Comparison of ENCODE assay signal across 16 cellular contexts in genomic region chr12:54140958-54141388, GRCh38. TPM values are rescaled to one million over a fixed set of nuclear protein-coding genes. Genes with fewer than 3 reads are reported as not detected.
DNase-seq lines count a peak whose midpoint lies in the region; ATAC-seq, FAIRE-seq and TF ChIP-seq lines count a peak whose summit lies in the region.
"Had no signal": no experiment of that assay in that cellular context is flagged by ENCODE, and none has a peak within 500 bp of the region (broad histone marks: within the 10 kb centered on the region; RNA-seq: fewer than 3 reads in every experiment).

No MANE protein-coding gene starts in this region.

- H3K9me3 Mint-ChIP-seq in progenitor cell of endocrine pancreas (ENCODE audit: low read depth): no peaks in the 10 kb centered on the region
- H3K9me3 Mint-ChIP-seq: activated T-helper 2 cell treated with anti-CD3 and anti-CD28 coated beads, Interferon-gamma antibody, Interleukin-2, Interleukin-4, amounts not matched to agents 10 μg/mL and 5 μg/mL and 100 μg/mL, durations not matched to agents 14 hours and 24 hours and 36 hours had no signal

- H3K9me3 ChIP-seq in H1 (ENCODE audit: insufficient read depth in 2 of 2, low read depth in 1 of 2, low read length in 1 of 2) (no peaks in the 10 kb centered on the region), spleen (no peaks in the 10 kb centered on the region)
- H3K9me3 ChIP-seq: BLaER1 treated with 17β-estradiol and CSF1 and Interleukin-3, amounts not matched to agents 10 nM and 100 nM had no signal

- no peak overlapping the region for H2BK12ac ChIP-seq in H1 (ENCODE audit: low read depth, low read length)

- no peaks in the 10 kb centered on the region for H3K36me3 ChIP-seq in H1 (ENCODE audit: control insufficient read depth in 2 of 4, insufficient read depth in 4 of 4, low read length in 3 of 4)
- no peaks in the 10 kb centered on the region for H3K36me3 ChIP-seq in spleen
- H3K36me3 ChIP-seq: BLaER1 treated with 17β-estradiol and CSF1 and Interleukin-3, amounts not matched to agents 10 nM and 100 nM had no signal

- H3K18ac ChIP-seq in H1 (ENCODE audit: extremely low read depth, low read length): no peak overlapping the region

- no peak overlapping the region for H3K27ac ChIP-seq in H1 (ENCODE audit: low read depth, low read length)
- peak overlapping the region in 5 of 8 donors; percentile 11 to 43 (median 17) for H3K27ac ChIP-seq in spleen
- H3K27ac ChIP-seq: BLaER1 treated with 17β-estradiol and CSF1 and Interleukin-3, amounts not matched to agents 10 nM and 100 nM had no signal

- intact Hi-C loops in spleen (cut with DNase I; ENCODE audit: low total_unique reads): no loop called here

- TF ChIP-seq CTCF in H1 (IDR thresholded peaks at IDR 0.05; ENCODE audit: control extremely low read depth in 1 of 3, insufficient read depth in 1 of 3, low read depth in 1 of 3, low read length in 3 of 3): no peak
- TF ChIP-seq CTCF in spleen (IDR thresholded peaks at IDR 0.05 in 8 of 11, conservative IDR thresholded peaks at IDR 0.05 in 3 of 11): no peak
- no peak for TF ChIP-seq CTCF in progenitor cell of endocrine pancreas (IDR thresholded peaks at IDR 0.05; ENCODE audit: unreplicated experiment)

- no peak overlapping the region for H4K8ac ChIP-seq in H1 (ENCODE audit: extremely low read depth, insufficient read depth, low read length)

- DNase-seq in GM04504 (ENCODE audit: low read depth) (peak; percentile 57), H1 (ENCODE audit: low read depth in 1 of 2, low spot score in 2 of 2) (no peak), left kidney (ENCODE audit: low read depth, low spot score) (peak; percentile 94), spleen (no peak), Ammon's horn (ENCODE audit: low spot score) (no peak), progenitor cell of endocrine pancreas (ENCODE audit: low spot score, unreplicated experiment) (no peak), NCI-H748 (lab: John Stamatoyannopoulos, UW; ENCODE audit: unreplicated experiment) (no peak)
- DNase-seq: activated CD4-positive, alpha-beta T cell treated with anti-CD3 and anti-CD28 coated beads for 36 hours; foreskin melanocyte; NCI-H69; retina had no signal

- H3K4ac ChIP-seq in H1 (replicated peaks; ENCODE audit: insufficient read length, low read depth, low read length): no peak overlapping the region

- TF ChIP-seq EP300 in H1 (IDR thresholded peaks at IDR 0.05; ENCODE audit: borderline replicate concordance in 1 of 2, low read depth in 2 of 2, low read length in 2 of 2): no peak

- H3K4me1 Mint-ChIP-seq in progenitor cell of endocrine pancreas (ENCODE audit: low read depth): peaks cover 43% of the 10 kb centered on the region
- H3K4me1 Mint-ChIP-seq: activated CD4-positive, alpha-beta T cell treated with anti-CD3 and anti-CD28 coated beads for 36 hours had no signal

- peaks cover 9% of the 10 kb centered on the region for H3K36me3 Mint-ChIP-seq in progenitor cell of endocrine pancreas (ENCODE audit: insufficient read depth)

- POLR2A ChIA-PET in H1 (lab: Charles Lee; ENCODE audit: partially characterized antibody): interaction anchor here (1.3 to 1.4 kb wide), 2 partner anchors 10 to 32 kb away, joined by 4 read pairs; no protein-coding TSS in a partner anchor

- peaks cover 6% of the 10 kb centered on the region for H3K27me3 Mint-ChIP-seq in progenitor cell of endocrine pancreas

- H3K4me3 ChIP-seq in H1 (ENCODE audit: extremely low read depth in 1 of 4, insufficient read depth in 2 of 4, low read depth in 3 of 4, low read length in 4 of 4) (no peak overlapping the region), spleen (no peak overlapping the region)
- H3K4me3 ChIP-seq: BLaER1 treated with 17β-estradiol and CSF1 and Interleukin-3, amounts not matched to agents 10 nM and 100 nM; lung had no signal

- H2BK15ac ChIP-seq in H1 (ENCODE audit: low read length): no peak overlapping the region

- no peak overlapping the region for H4K91ac ChIP-seq in H1 (replicated peaks; ENCODE audit: insufficient read length, low read length)

- peak overlapping the region; percentile 25 to 28; a peak in 3 of 4 replicates for H3K4me2 ChIP-seq in H1 (ENCODE audit: insufficient read depth in 1 of 2, low read depth in 2 of 2, low read length in 2 of 2)
- H3K4me2 ChIP-seq: BLaER1 treated with 17β-estradiol and CSF1 and Interleukin-3, amounts not matched to agents 10 nM and 100 nM had no signal

- no peak overlapping the region for H4K5ac ChIP-seq in H1 (ENCODE audit: insufficient read length, low read depth, low read length)

- peaks cover 0 to 55% (median 25%) of the 10 kb centered on the region in 4 experiments; a peak in 6 of 7 replicates for H3K27me3 ChIP-seq in H1 (replicated peaks in 1 of 4; ENCODE audit: control insufficient read depth in 3 of 4, extremely low read depth in 1 of 4, insufficient read depth in 3 of 4, low read length in 3 of 4)
- peaks cover 0 to 42% (median 9%) of the 10 kb centered on the region in 7 donors for H3K27me3 ChIP-seq in spleen (replicated peaks in 1 of 7)

- peaks cover 0 to 2% of the 10 kb centered on the region in 2 experiments for H4K20me1 ChIP-seq in H1 (replicated peaks in 1 of 2; ENCODE audit: control insufficient read depth in 1 of 2, insufficient read depth in 2 of 2, low read length in 2 of 2)

- no peaks in the 10 kb centered on the region for H3K79me2 ChIP-seq in H1 (ENCODE audit: control insufficient read depth in 1 of 2, insufficient read depth in 2 of 2, low read length in 2 of 2)

- no peak for FAIRE-seq in H1 (lab: Jason Lieb, UNC)

- no peaks in the 10 kb centered on the region for H3K79me1 ChIP-seq in H1 (ENCODE audit: low read depth, low read length)

- H3K56ac ChIP-seq in H1 (replicated peaks; ENCODE audit: insufficient read length, low read depth, low read length): no peak overlapping the region

- ATAC-seq in GM19324 (IDR thresholded peaks at IDR 0.05; ENCODE audit: low FRiP score, unreplicated experiment): no peak
- ATAC-seq: activated CD4-positive, alpha-beta T cell treated with anti-CD3 and anti-CD28 coated beads for 36 hours; SK-N-SH treated with all-trans-retinoic acid at 6 μM for 48 hours had no signal

- TF ChIP-seq POLR2A in H1 (IDR thresholded peaks at IDR 0.05; ENCODE audit: control extremely low read depth in 1 of 2, low read depth in 2 of 2, low read length in 2 of 2) (no peak), spleen (IDR thresholded peaks at IDR 0.05) (no peak)

- H3K9ac ChIP-seq in H1 (replicated peaks in 1 of 4; ENCODE audit: extremely low read depth in 1 of 4, low read depth in 3 of 4, low read length in 3 of 4): no peak overlapping the region
- H3K9ac ChIP-seq: BLaER1 treated with 17β-estradiol and CSF1 and Interleukin-3, amounts not matched to agents 10 nM and 100 nM had no signal

- WGBS in H1 (ENCODE audit: extremely low coverage in 1 of 2, insufficient coverage in 1 of 2, insufficient read length in 1 of 2, insufficient replicate concordance in 2 of 2, low coverage in 1 of 2, low lambda C conversion rate in 2 of 2, missing lambda C conversion rate in 1 of 2), 2 experiments: 28% methylated on average over 8 of the region's 9 CpGs; no CpG with 5 or more reads in 1 of the 2 experiments
- 13 to 28% (median 19%) methylated on average over 7 to 9 of the region's 9 CpGs for WGBS in spleen, 5 donors

- H2AK5ac ChIP-seq in H1 (ENCODE audit: low read depth, low read length): no peak overlapping the region

- no peak overlapping the region for H2BK120ac ChIP-seq in H1 (replicated peaks; ENCODE audit: low read depth, low read length)

- H3K4me1 ChIP-seq in H1 (replicated peaks in 1 of 4; ENCODE audit: control insufficient read depth in 3 of 4, insufficient read depth in 4 of 4, low read length in 3 of 4): peaks cover 0 to 9% (median 2%) of the 10 kb centered on the region in 4 experiments; a peak in 3 of 7 replicates
- H3K4me1 ChIP-seq in spleen: peaks cover 0 to 7% (median 0%) of the 10 kb centered on the region in 6 donors
- H3K4me1 ChIP-seq: BLaER1 treated with 17β-estradiol and CSF1 and Interleukin-3, amounts not matched to agents 10 nM and 100 nM had no signal

- H2BK20ac ChIP-seq in H1 (ENCODE audit: low read length): no peak overlapping the region

- no peak overlapping the region for H2BK5ac ChIP-seq in H1 (ENCODE audit: low read depth, low read length)

- H2AFZ ChIP-seq in H1 (ENCODE audit: low read length): peak overlapping the region; percentile 52; the same call in 1 of the 2 replicates

- no peak overlapping the region for H3K14ac ChIP-seq in H1 (ENCODE audit: insufficient read length)

- TF ChIP-seq RAD21 in H1 (IDR thresholded peaks at IDR 0.05 in 1 of 2, conservative IDR thresholded peaks at IDR 0.05 in 1 of 2; ENCODE audit: low read depth in 2 of 2, low read length in 2 of 2): no peak

- H3K23ac ChIP-seq in H1 (ENCODE audit: insufficient read length): no peak overlapping the region

- CTCF ChIA-PET in H1 (lab: Charles Lee; ENCODE audit: partially characterized antibody): interaction anchor here (0.7 to 20.5 kb wide), 12 partner anchors 11 to 195 kb away, joined by 3 to 242 read pairs (median 14); partner anchors contain the start of genes HOXC4, HOXC5 and SMUG1

- no peaks in the 10 kb centered on the region for H3K23me2 ChIP-seq in H1 (ENCODE audit: low read depth, low read length)

- H3K4me3 Mint-ChIP-seq in progenitor cell of endocrine pancreas (ENCODE audit: low read depth): no peak overlapping the region
- H3K4me3 Mint-ChIP-seq: activated CD4-positive, alpha-beta T cell treated with anti-CD3 and anti-CD28 coated beads for 36 hours had no signal

- no peak overlapping the region for H3K27ac Mint-ChIP-seq in progenitor cell of endocrine pancreas
- H3K27ac Mint-ChIP-seq: activated CD4-positive, alpha-beta T cell treated with anti-CD3 and anti-CD28 coated beads for 36 hours; activated T-helper 2 cell treated with anti-CD3 and anti-CD28 coated beads, Interferon-gamma antibody, Interleukin-2, Interleukin-4, amounts not matched to agents 10 μg/mL and 5 μg/mL and 100 μg/mL, durations not matched to agents 14 hours and 24 hours and 36 hours had no signal

TF ChIP-seq in H1, 55 proteins besides CTCF, POLR2A, EP300 and RAD21:
- 0 out of 2 replicates have a peak, but pooled peaks have one; percentile 59 for TF ChIP-seq TEAD4 (IDR thresholded peaks at IDR 0.05; ENCODE audit: low read depth, low read length)
- TF ChIP-seq FOSL1 (IDR thresholded peaks at IDR 0.05; ENCODE audit: insufficient read depth, low read depth, low read length): no peak

RNA-seq across cellular contexts. Expression of gene SMUG1, which starts 47.8 kb away (rescaled TPM):
- 15.8 and 18.6 TPM in 2 replicates for total RNA-seq in H1 (2021; fragmentation: NEBNext Ultra II Directional; extraction: Animal tissue kit (Norgen Biotek cat#: 25700))
- polyA plus RNA-seq in H1 (2011; rRNA removed): 35.0 and 35.7 TPM in 2 replicates
- 31.1 TPM for polyA plus RNA-seq in H1 (2011; cell fraction: cytosol; rRNA removed)
- 35.6 TPM for polyA plus RNA-seq in H1 (2011; cell fraction: nucleus; rRNA removed)
- 21.2 to 26.6 TPM (median 23.8 TPM) in 4 replicates for polyA plus RNA-seq in H1 (2012, experiment 1 of 2)
- polyA plus RNA-seq in H1 (2012, experiment 2 of 2): 26.7 TPM
- 16.0 TPM for polyA plus RNA-seq in H1 (2013, experiment 1 of 2)
- 14.1 TPM for polyA plus RNA-seq in H1 (2013, experiment 2 of 2)
- 19.1 and 19.4 TPM in 2 replicates for polyA minus RNA-seq in H1 (2011; rRNA and poly(A)+ RNA removed)
- 10.4 TPM for polyA minus RNA-seq in H1 (2011; cell fraction: cytosol; rRNA and poly(A)+ RNA removed)
- polyA minus RNA-seq in H1 (2011; cell fraction: nucleus; rRNA and poly(A)+ RNA removed): 22.1 TPM
- 10 to 100 TPM; 20.9 to 36.3 (median 23.1) TPM for total RNA-seq in spleen
- 10 to 100 TPM; 24.0 to 42.2 (median 37.4) TPM for polyA plus RNA-seq in spleen
- 53.1 and 57.6 TPM in 2 replicates for total RNA-seq in progenitor cell of endocrine pancreas

Comparison
In these comparisons a context has a peak if more than half of its experiments do, and no peak if none do; other contexts are left out.
1. DNase-seq: peak in GM04504 (single experiment) and left kidney (single experiment); none in H1 (0 of 2), spleen (single experiment), Ammon's horn (single experiment), progenitor cell of endocrine pancreas (single experiment) and NCI-H748 (single experiment).